15 cellular contexts compared by ENCODE assay signal in the genomic region with DNA sequence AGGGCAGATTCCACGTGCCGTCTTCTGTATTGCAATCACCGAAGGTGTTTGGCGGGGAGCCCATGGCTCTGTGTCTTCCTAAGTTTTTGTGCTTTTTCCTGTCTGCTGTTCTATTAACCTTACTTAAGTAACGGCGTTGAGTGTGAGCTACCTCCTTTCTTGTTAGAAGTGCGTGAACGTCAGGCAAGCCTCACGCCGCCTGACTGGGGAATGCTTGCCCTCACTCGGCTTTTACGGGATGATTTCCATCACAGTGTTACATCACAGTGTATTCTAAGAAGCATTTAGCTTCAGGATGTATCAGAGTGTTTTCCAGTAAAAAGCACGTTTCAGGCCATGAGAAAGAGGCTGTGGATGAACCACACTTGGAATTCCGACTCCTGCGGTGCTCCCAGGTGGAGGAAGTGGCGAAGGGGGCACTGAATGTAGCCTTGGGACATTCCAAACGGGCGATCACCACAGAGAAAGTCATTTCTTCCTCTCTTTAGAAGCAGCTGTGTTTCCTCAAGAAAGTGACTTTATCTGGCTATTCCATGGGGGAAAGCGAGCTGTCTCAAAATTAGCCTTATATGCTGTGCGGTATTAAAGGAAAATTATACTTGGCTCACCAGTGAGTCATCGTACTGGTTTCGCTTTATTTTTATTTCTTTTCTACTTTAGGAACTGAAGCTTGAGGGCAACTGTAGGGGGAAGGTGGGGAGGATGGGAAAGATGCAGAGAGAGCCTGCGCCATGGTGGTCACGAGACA.
DNase-seq lines count a peak whose midpoint lies in the region; ATAC-seq, FAIRE-seq and TF ChIP-seq lines count a peak whose summit lies in the region.
"Had no signal": no experiment of that assay in that cellular context is flagged by ENCODE, and none has a peak within 500 bp of the region (broad histone marks: within the 10 kb centered on the region; RNA-seq: fewer than 3 reads in every experiment).

No MANE protein-coding gene starts in this region.

- no peaks in the 10 kb centered on the region for H3K9me3 Mint-ChIP-seq in HFFc6
- H3K9me3 Mint-ChIP-seq: immature natural killer cell had no signal

- 89% methylated on average over 24 of the region's 24 CpGs for WGBS in A549 (ENCODE audit: missing lambda C conversion rate)
- 70 to 79% methylated on average over 24 of the region's 24 CpGs for WGBS in body of pancreas, 2 donors
- no CpG with 5 or more reads among the region's 24 CpGs for WGBS in trophoblast cell (ENCODE audit: extremely low coverage, insufficient coverage, insufficient read length)

- POLR2A ChIA-PET in A549 (lab: Yijun Ruan, JAX) = no interaction called here

- peak overlapping the region; percentile 49 for H4K91ac ChIP-seq in trophoblast cell (ENCODE audit: low read depth, low read length)

- peak overlapping the region; percentile 58 for H2BK12ac ChIP-seq in trophoblast cell (ENCODE audit: low read length)

- no peak for TF ChIP-seq RAD21 in A549 (conservative IDR thresholded peaks at IDR 0.05 in 1 of 2, IDR thresholded peaks at IDR 0.05 in 1 of 2)

- H3K36me3 ChIP-seq in body of pancreas (replicated peaks in 1 of 2; ENCODE audit: insufficient read depth in 1 of 2, low read depth in 2 of 2) = no peaks in the 10 kb centered on the region
- no peaks in the 10 kb centered on the region for H3K36me3 ChIP-seq in trophoblast cell (ENCODE audit: control insufficient read depth in 1 of 2, insufficient read depth in 2 of 2, low read length in 2 of 2)
- H3K36me3 ChIP-seq in H7 (replicated peaks; ENCODE audit: control insufficient read depth, insufficient read depth, low read length) = no peaks in the 10 kb centered on the region

- no peak overlapping the region for H3K9ac ChIP-seq in trophoblast cell (ENCODE audit: low read length)

- no peak for TF ChIP-seq EP300 in A549 (IDR thresholded peaks at IDR 0.05)

- peak overlapping the region; percentile 23 for H3K14ac ChIP-seq in trophoblast cell (ENCODE audit: low read length)

- peaks cover 7% of the 10 kb centered on the region for H3K4me1 Mint-ChIP-seq in HFFc6 (ENCODE audit: low read depth)
- H3K4me1 Mint-ChIP-seq: immature natural killer cell had no signal

- H3K4me1 ChIP-seq in A549 = peaks cover 9% of the 10 kb centered on the region; the same call in 2 of the 3 replicates
- no peaks in the 10 kb centered on the region for H3K4me1 ChIP-seq in body of pancreas
- H3K4me1 ChIP-seq in trophoblast cell (ENCODE audit: control insufficient read depth in 1 of 2, insufficient read depth in 2 of 2, low read length in 2 of 2) = peaks cover 8 to 12% of the 10 kb centered on the region in 2 experiments

- H3K9me3 ChIP-seq in A549 (no peaks in the 10 kb centered on the region), body of pancreas (no peaks in the 10 kb centered on the region), trophoblast cell (ENCODE audit: insufficient read depth, low read depth, low read length) (no peaks in the 10 kb centered on the region)

- peak overlapping the region; percentile 22 for H2BK5ac ChIP-seq in trophoblast cell (ENCODE audit: low read depth, low read length, poor library complexity)

- peak overlapping the region; percentile 73 for H2AK5ac ChIP-seq in trophoblast cell (ENCODE audit: low read length)

- peak overlapping the region; percentile 34 for H2BK120ac ChIP-seq in trophoblast cell (ENCODE audit: insufficient read depth, low read length, poor library complexity)

- no peaks in the 10 kb centered on the region for H3K79me2 ChIP-seq in trophoblast cell (ENCODE audit: control insufficient read depth, insufficient read depth, low read length, poor library complexity)

- H3K27ac ChIP-seq in A549 = peak overlapping the region in 1 of 2 experiments; percentile 17; a peak in 1 of 6 replicates
- no peak overlapping the region for H3K27ac ChIP-seq in body of pancreas
- no peak overlapping the region for H3K27ac ChIP-seq in trophoblast cell (ENCODE audit: low read depth, low read length)

- H3K18ac ChIP-seq in trophoblast cell (ENCODE audit: low read length) = peak overlapping the region; percentile 23

- peaks cover 13% of the 10 kb centered on the region for H3K79me1 ChIP-seq in trophoblast cell (ENCODE audit: low read length)

- H2AFZ ChIP-seq in trophoblast cell (ENCODE audit: insufficient read depth, low read length, poor library complexity) = peak overlapping the region; percentile 23

- H3K4me3 ChIP-seq in A549 = no peak overlapping the region
- H3K4me3 ChIP-seq in body of pancreas = no peak overlapping the region
- no peak overlapping the region for H3K4me3 ChIP-seq in trophoblast cell (ENCODE audit: low read depth, low read length)
- no peak overlapping the region for H3K4me3 ChIP-seq in H7 (ENCODE audit: insufficient read depth, low read depth, low read length)

- peak overlapping the region; percentile 5 for H3K4ac ChIP-seq in trophoblast cell (ENCODE audit: low read depth, low read length)

- H3K23ac ChIP-seq in trophoblast cell (ENCODE audit: low read length) = no peak overlapping the region

- no peak overlapping the region for H4K8ac ChIP-seq in trophoblast cell (ENCODE audit: low read depth, low read length)

- H3K4me2 ChIP-seq in A549 (no peak overlapping the region), trophoblast cell (ENCODE audit: low read length) (no peak overlapping the region)

- H3K27me3 Mint-ChIP-seq in HFFc6 (ENCODE audit: insufficient read depth) = peaks cover 9% of the 10 kb centered on the region

- intact Hi-C loops in body of pancreas (cut with DNase I) = no loop called here
- intact Hi-C loops in left ventricle myocardium superior (cut with micrococcal nuclease) = no loop called here

- TF ChIP-seq CTCF in A549 (IDR thresholded peaks at IDR 0.05) (no peak), body of pancreas (IDR thresholded peaks at IDR 0.05) (no peak), HFFc6 (IDR thresholded peaks at IDR 0.05) (no peak)

- no peaks in the 10 kb centered on the region for H3K36me3 Mint-ChIP-seq in HFFc6 (ENCODE audit: low read depth)
- H3K36me3 Mint-ChIP-seq: immature natural killer cell had no signal

- no peak overlapping the region for H3K4me3 Mint-ChIP-seq in HFFc6
- H3K4me3 Mint-ChIP-seq: immature natural killer cell had no signal

- no peak overlapping the region for H4K12ac ChIP-seq in trophoblast cell (ENCODE audit: low read depth, low read length)

- no peak for TF ChIP-seq POLR2A in A549 (IDR thresholded peaks at IDR 0.05; ENCODE audit: low read length)
- TF ChIP-seq POLR2A in body of pancreas (IDR thresholded peaks at IDR 0.05) = no peak

- DNase-seq in A549 (ENCODE audit: low read depth in 1 of 2, low spot score in 1 of 2) = no peak
- DNase-seq in body of pancreas = no peak
- DNase-seq in left ventricle myocardium superior = no peak
- peak; percentile 75 to 79 for DNase-seq in trophoblast cell
- DNase-seq in H7 = no peak
- DNase-seq in HFFc6 = no peak
- DNase-seq in retina = no peak
- DNase-seq: activated CD4-positive, alpha-beta T cell treated with anti-CD3 and anti-CD28 coated beads, Interleukin-2, amount 50 U/mL, for 4 hours; activated effector memory CD4-positive, alpha-beta T cell treated with anti-CD3 and anti-CD28 coated beads, Interleukin-2, amount 50 U/mL, for 16 hours; erythroblast; immature natural killer cell; Kasumi-1; OCI-M1 had no signal

- FAIRE-seq in A549 (lab: Jason Lieb, UNC) = no peak
- FAIRE-seq: urothelium cell line had no signal

- H3K27me3 ChIP-seq in body of pancreas = no peaks in the 10 kb centered on the region
- H3K27me3 ChIP-seq in trophoblast cell (ENCODE audit: insufficient read depth, low read length) = no peaks in the 10 kb centered on the region
- H3K27me3 ChIP-seq in H7 (ENCODE audit: control insufficient read depth, insufficient read depth, low read length) = no peaks in the 10 kb centered on the region

- ATAC-seq in A549 (no peak), body of pancreas (peak; percentile 35), left ventricle myocardium superior (peak; percentile 83), GM21381 (IDR thresholded peaks at IDR 0.05; ENCODE audit: unreplicated experiment) (no peak)

- no peak overlapping the region for H3K27ac Mint-ChIP-seq in HFFc6
- H3K27ac Mint-ChIP-seq: immature natural killer cell had no signal

- CTCF ChIA-PET in A549 (lab: Yijun Ruan, JAX) = interaction anchor here (0.7 kb wide), 1 partner anchor 297 kb away, joined by 3 read pairs; no protein-coding TSS in a partner anchor

TF ChIP-seq in A549, 52 proteins besides CTCF, POLR2A, EP300 and RAD21:
- TF ChIP-seq PHF8 (IDR thresholded peaks at IDR 0.05; ENCODE audit: borderline replicate concordance, low read depth) (no peak), CBX2 (IDR thresholded peaks at IDR 0.05; ENCODE audit: borderline replicate concordance, low read depth) (no peak), HDAC2 (IDR thresholded peaks at IDR 0.05) (no peak), FOSL2 (IDR thresholded peaks at IDR 0.05) (no peak), FOSL2 (CRISPR knock-in tag; IDR thresholded peaks at IDR 0.05) (peak; percentile 14; the same call in 1 of the 2 replicates)

Comparison
In these comparisons a context has a peak if more than half of its experiments do, and no peak if none do; other contexts are left out.
1. ATAC-seq: peak in body of pancreas (single experiment) and left ventricle myocardium superior (single experiment); none in A549 (0 of 2) and GM21381 (single experiment).
2. DNase-seq: peak in trophoblast cell (2 of 2); none in A549 (0 of 2), body of pancreas (0 of 4), left ventricle myocardium superior (single experiment), H7 (single experiment), HFFc6 (single experiment) and retina (single experiment).